Comparison of ENCODE assay signal across 1 cellular context in the genomic region with DNA sequence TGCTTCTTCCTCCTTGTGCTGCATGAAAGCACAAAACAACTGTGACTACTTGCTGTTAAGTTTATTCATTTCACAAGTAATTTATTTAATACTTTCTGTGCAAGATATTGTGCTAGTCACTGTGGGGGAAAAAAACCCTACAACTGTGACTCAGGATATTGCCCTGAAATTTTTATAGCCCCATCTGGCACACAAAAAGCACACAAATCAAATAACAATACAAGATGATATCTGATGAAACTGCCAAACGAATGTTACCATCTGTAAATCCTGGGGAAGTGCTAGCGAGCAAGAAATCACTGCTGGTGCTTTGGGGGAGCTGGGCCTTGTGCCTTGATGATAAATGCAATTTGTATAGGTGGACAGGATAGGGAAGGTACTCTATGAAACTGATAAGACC.
TF ChIP-seq lines count a peak whose summit lies in the region.

No MANE protein-coding gene starts in this region.

TF ChIP-seq in GM23338, 12 proteins besides CTCF, POLR2A, EP300 and RAD21 (continued from another document):
- TF ChIP-seq JUNB (IDR thresholded peaks at IDR 0.05; ENCODE audit: unreplicated experiment), result no peak
- no peak for TF ChIP-seq EZH2phosphoT487 (IDR thresholded peaks at IDR 0.05; ENCODE audit: unreplicated experiment)
- TF ChIP-seq, protein P1, sequence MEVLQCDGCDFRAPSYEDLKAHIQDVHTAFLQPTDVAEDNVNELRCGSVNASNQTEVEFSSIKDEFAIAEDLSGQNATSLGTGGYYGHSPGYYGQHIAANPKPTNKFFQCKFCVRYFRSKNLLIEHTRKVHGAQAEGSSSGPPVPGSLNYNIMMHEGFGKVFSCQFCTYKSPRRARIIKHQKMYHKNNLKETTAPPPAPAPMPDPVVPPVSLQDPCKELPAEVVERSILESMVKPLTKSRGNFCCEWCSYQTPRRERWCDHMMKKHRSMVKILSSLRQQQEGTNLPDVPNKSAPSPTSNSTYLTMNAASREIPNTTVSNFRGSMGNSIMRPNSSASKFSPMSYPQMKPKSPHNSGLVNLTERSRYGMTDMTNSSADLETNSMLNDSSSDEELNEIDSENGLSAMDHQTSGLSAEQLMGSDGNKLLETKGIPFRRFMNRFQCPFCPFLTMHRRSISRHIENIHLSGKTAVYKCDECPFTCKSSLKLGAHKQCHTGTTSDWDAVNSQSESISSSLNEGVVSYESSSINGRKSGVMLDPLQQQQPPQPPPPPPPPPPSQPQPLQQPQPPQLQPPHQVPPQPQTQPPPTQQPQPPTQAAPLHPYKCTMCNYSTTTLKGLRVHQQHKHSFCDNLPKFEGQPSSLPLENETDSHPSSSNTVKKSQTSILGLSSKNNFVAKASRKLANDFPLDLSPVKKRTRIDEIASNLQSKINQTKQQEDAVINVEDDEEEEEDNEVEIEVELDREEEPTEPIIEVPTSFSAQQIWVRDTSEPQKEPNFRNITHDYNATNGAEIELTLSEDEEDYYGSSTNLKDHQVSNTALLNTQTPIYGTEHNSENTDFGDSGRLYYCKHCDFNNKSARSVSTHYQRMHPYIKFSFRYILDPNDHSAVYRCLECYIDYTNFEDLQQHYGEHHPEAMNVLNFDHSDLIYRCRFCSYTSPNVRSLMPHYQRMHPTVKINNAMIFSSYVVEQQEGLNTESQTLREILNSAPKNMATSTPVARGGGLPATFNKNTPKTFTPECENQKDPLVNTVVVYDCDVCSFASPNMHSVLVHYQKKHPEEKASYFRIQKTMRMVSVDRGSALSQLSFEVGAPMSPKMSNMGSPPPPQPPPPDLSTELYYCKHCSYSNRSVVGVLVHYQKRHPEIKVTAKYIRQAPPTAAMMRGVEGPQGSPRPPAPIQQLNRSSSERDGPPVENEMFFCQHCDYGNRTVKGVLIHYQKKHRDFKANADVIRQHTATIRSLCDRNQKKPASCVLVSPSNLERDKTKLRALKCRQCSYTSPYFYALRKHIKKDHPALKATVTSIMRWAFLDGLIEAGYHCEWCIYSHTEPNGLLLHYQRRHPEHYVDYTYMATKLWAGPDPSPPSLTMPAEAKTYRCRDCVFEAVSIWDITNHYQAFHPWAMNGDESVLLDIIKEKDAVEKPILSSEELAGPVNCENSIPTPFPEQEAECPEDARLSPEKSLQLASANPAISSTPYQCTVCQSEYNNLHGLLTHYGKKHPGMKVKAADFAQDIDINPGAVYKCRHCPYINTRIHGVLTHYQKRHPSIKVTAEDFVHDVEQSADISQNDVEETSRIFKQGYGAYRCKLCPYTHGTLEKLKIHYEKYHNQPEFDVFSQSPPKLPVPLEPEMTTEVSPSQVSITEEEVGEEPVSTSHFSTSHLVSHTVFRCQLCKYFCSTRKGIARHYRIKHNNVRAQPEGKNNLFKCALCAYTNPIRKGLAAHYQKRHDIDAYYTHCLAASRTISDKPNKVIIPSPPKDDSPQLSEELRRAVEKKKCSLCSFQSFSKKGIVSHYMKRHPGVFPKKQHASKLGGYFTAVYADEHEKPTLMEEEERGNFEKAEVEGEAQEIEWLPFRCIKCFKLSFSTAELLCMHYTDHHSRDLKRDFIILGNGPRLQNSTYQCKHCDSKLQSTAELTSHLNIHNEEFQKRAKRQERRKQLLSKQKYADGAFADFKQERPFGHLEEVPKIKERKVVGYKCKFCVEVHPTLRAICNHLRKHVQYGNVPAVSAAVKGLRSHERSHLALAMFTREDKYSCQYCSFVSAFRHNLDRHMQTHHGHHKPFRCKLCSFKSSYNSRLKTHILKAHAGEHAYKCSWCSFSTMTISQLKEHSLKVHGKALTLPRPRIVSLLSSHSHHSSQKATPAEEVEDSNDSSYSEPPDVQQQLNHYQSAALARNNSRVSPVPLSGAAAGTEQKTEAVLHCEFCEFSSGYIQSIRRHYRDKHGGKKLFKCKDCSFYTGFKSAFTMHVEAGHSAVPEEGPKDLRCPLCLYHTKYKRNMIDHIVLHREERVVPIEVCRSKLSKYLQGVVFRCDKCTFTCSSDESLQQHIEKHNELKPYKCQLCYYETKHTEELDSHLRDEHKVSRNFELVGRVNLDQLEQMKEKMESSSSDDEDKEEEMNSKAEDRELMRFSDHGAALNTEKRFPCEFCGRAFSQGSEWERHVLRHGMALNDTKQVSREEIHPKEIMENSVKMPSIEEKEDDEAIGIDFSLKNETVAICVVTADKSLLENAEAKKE (CRISPR knock-in tag; IDR thresholded peaks at IDR 0.05), result no peak
